ENCODE assay signal across 24 cellular contexts in the genomic region with DNA sequence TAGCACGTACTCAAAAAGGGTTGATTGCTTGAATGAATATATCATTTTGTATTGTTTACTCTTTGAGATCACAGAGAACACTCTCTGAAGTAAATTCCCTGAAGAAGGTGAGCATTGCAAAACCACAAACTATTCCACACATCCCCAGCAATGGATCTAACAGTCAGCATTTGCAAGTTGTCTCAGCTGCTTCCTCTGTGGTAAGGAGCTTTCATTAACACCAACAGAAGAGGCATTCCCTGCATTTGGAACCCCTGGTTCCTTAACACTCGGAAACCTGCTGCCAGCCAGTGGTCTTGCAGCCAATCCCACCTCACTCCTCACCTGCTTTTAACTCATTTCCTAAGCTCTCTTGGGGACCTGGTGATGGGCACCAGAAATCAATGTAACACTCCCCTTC.
DNase-seq lines count a peak whose midpoint lies in the region; TF ChIP-seq lines count a peak whose summit lies in the region.
"Had no signal": no experiment of that assay in that cellular context is flagged by ENCODE, and none has a peak within 500 bp of the region (broad histone marks: within the 10 kb centered on the region; RNA-seq: fewer than 3 reads in every experiment).

No MANE protein-coding gene starts in this region.

- H3K4me1 ChIP-seq in vagina = no peaks in the 10 kb centered on the region
- H3K4me1 ChIP-seq: neural progenitor cell, Peyer's patch, testis had no signal

- H3K9me3 ChIP-seq in vagina = no peaks in the 10 kb centered on the region
- H3K9me3 ChIP-seq: adrenal gland, Peyer's patch, prostate gland, testis had no signal

- no peaks in the 10 kb centered on the region for H3K27me3 ChIP-seq in vagina
- H3K27me3 ChIP-seq: adrenal gland, neural progenitor cell, Peyer's patch, testis had no signal

- TF ChIP-seq POLR2A in vagina (IDR thresholded peaks at IDR 0.05) = no peak

- no peak for TF ChIP-seq CTCF in epithelial cell of esophagus (IDR thresholded peaks at IDR 0.05; ENCODE audit: insufficient read depth, low read depth, low read length, missing control alignments)
- TF ChIP-seq CTCF in vagina (IDR thresholded peaks at IDR 0.05) = no peak

- H3K27ac ChIP-seq in vagina = no peak overlapping the region
- H3K27ac ChIP-seq: neural progenitor cell, Peyer's patch, prostate gland had no signal

- in situ Hi-C loops in KBM-7 (cut with MboI; ENCODE audit: low pct_unique_long_range_greater_than_20kb, low sequenced_read_pairs) = no loop called here

- H3K36me3 ChIP-seq in vagina = no peaks in the 10 kb centered on the region
- H3K36me3 ChIP-seq: adrenal gland, neural progenitor cell, Peyer's patch, prostate gland had no signal

- DNase-seq in NCI-H2107 treated with DMSO at 0.1 percent for 48 hours (lab: John Stamatoyannopoulos, UW; ENCODE audit: unreplicated experiment) (peak; percentile 13), NCI-H2107 (lab: John Stamatoyannopoulos, UW) (no peak), NCI-H460 (ENCODE audit: extremely low read depth, low read depth) (peak; percentile 14), epithelial cell of esophagus (ENCODE audit: low read depth) (peak; percentile 70), renal cortical epithelial cell (ENCODE audit: low read depth) (peak; percentile 88), NCI-H226 (no peak), KBM-7 (no peak), vagina (ENCODE audit: extremely low spot score in 2 of 2) (no peak)
- DNase-seq: activated CD4-positive, alpha-beta T cell treated with anti-CD3 and anti-CD28 coated beads, Interleukin-2, amount 50 U/mL, for 1 hour; activated CD8-positive, alpha-beta memory T cell treated with anti-CD3 and anti-CD28 coated beads, Interleukin-2, amount 50 U/mL, for 48 hours; activated gamma-delta T cell; adrenal gland; effector memory CD8-positive, alpha-beta T cell; GDM1; head of caudate nucleus; kidney glomerular epithelial cell; NCI-H2029; NCI-H774; Peyer's patch; stimulated activated CD4-positive, alpha-beta T cell treated with anti-CD3 and anti-CD28 coated beads, Interleukin-12 subunit alpha, Interleukin-12 subunit beta, amount 100 ng/mL, for 4 hours; testis had no signal

- intact Hi-C loops in vagina (cut with DNase I) = no loop called here

- no peak overlapping the region for H3K4me3 ChIP-seq in epithelial cell of esophagus (ENCODE audit: low read length)
- H3K4me3 ChIP-seq in vagina = no peak overlapping the region
- H3K4me3 ChIP-seq: GM12878, neural progenitor cell, Peyer's patch, prostate gland, testis had no signal

Comparison
In these comparisons a context has a peak if more than half of its experiments do, and no peak if none do; other contexts are left out.
1. DNase-seq: peak in NCI-H2107 treated with DMSO at 0.1 percent for 48 hours (single experiment), NCI-H460 (single experiment), epithelial cell of esophagus (single experiment) and renal cortical epithelial cell (single experiment); none in NCI-H2107 (single experiment), NCI-H226 (single experiment), KBM-7 (single experiment) and vagina (0 of 2).